ENCODE assay signal across 8 cellular contexts in genomic region chr5:178786424-178786823, GRCh38.
"Had no signal": no experiment of that assay in that cellular context is flagged by ENCODE, and none has a peak within 500 bp of the region (broad histone marks: within the 10 kb centered on the region; RNA-seq: fewer than 3 reads in every experiment).

No MANE protein-coding gene starts in this region.

- H3K27me3 ChIP-seq: vagina had no signal

- ATAC-seq: activated CD8-positive, alpha-beta T cell treated with anti-CD3 and anti-CD28 coated beads for 36 hours; sciatic nerve had no signal

- H3K4me1 ChIP-seq: left lung had no signal

- H3K36me3 ChIP-seq: left lung, vagina had no signal

- H3K4me3 ChIP-seq: left lung, vagina had no signal

- H3K9me3 ChIP-seq: left lung, vagina had no signal

- H3K27ac ChIP-seq: left lung, vagina had no signal

- DNase-seq: activated CD8-positive, alpha-beta T cell treated with anti-CD3 and anti-CD28 coated beads for 36 hours; activated naive CD4-positive, alpha-beta T cell treated with anti-CD3 and anti-CD28 coated beads for 36 hours; glutamatergic neuron; left lung; stimulated activated CD4-positive, alpha-beta T cell treated with anti-CD3 and anti-CD28 coated beads, Interleukin-12 subunit alpha, Interleukin-12 subunit beta, amount 100 ng/mL, for 4 hours; T-helper 9 cell had no signal
